ENCODE assay signal across 30 cellular contexts in the genomic region with DNA sequence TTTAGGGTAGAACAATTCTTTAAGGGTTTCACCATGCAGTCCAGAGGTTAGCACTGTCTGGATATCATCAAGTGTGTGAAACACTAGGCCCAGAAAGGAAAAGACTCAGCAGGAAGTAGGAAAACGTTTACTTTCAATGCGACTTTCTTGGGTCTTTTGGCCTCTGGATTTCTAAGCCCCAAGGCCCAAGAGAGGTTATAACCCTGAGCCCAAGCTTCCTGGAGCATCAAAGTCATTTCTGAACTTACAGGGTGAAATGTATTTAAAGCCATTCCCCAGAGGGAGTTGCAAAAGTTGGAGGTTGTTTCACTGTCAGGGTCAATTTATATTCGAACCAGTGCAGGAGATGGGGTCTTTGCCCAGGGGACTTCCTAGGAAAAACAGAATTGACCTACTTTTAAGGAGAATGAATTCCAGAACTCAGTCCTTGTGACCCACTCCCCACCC.
A peak's percentile ranks its signal among the peaks of the same experiment; 100 is the strongest.
DNase-seq lines count a peak whose midpoint lies in the region; ATAC-seq and TF ChIP-seq lines count a peak whose summit lies in the region.
"Had no signal": no experiment of that assay in that cellular context is flagged by ENCODE, and none has a peak within 500 bp of the region (broad histone marks: within the 10 kb centered on the region; RNA-seq: fewer than 3 reads in every experiment).

No MANE protein-coding gene starts in this region.

- no peak overlapping the region for H3K14ac ChIP-seq in trophoblast cell (ENCODE audit: low read length)

- no peak overlapping the region for H3K4ac ChIP-seq in trophoblast cell (ENCODE audit: low read depth, low read length)

- no peak for TF ChIP-seq CTCF in type B pancreatic cell (conservative IDR thresholded peaks at IDR 0.05)

- intact Hi-C loops in Right ventricle myocardium inferior (cut with DNase I) (no loop called here), cardiac septum (cut with DNase I) (no loop called here)

- no peak overlapping the region for H2BK5ac ChIP-seq in trophoblast cell (ENCODE audit: low read depth, low read length, poor library complexity)

- no peak overlapping the region for H4K12ac ChIP-seq in trophoblast cell (ENCODE audit: low read depth, low read length)

- H2AK5ac ChIP-seq in trophoblast cell (ENCODE audit: low read length) = no peak overlapping the region

- no peak overlapping the region for H3K18ac ChIP-seq in trophoblast cell (ENCODE audit: low read length)

- H3K27ac ChIP-seq in trophoblast cell (ENCODE audit: low read depth, low read length) = peak overlapping the region; percentile 17
- H3K27ac ChIP-seq: ascending aorta, gastroesophageal sphincter, spleen, VCaP had no signal

- H3K4me1 Mint-ChIP-seq in type B pancreatic cell (ENCODE audit: unreplicated experiment) = peaks cover 37% of the 10 kb centered on the region
- H3K4me1 Mint-ChIP-seq: CD8-positive, alpha-beta memory T cell had no signal

- no peaks in the 10 kb centered on the region for H3K4me1 ChIP-seq in trophoblast cell (ENCODE audit: control insufficient read depth in 1 of 2, insufficient read depth in 2 of 2, low read length in 2 of 2)
- H3K4me1 ChIP-seq: ascending aorta, gastroesophageal sphincter, spleen had no signal

- peak overlapping the region; percentile 17 for H3K27ac Mint-ChIP-seq in type B pancreatic cell
- H3K27ac Mint-ChIP-seq: activated naive CD8-positive, alpha-beta T cell; CD8-positive, alpha-beta memory T cell; dendritic cell treated with granulocyte-macrophage colony-stimulating factor and Interleukin-4, amounts not matched to agents 40 ng/mL and 50 ng/mL, for 4 days had no signal

- peaks cover 12% of the 10 kb centered on the region for H3K36me3 Mint-ChIP-seq in type B pancreatic cell
- H3K36me3 Mint-ChIP-seq: activated naive CD8-positive, alpha-beta T cell; CD8-positive, alpha-beta memory T cell had no signal

- no peak overlapping the region for H3K4me3 Mint-ChIP-seq in type B pancreatic cell
- H3K4me3 Mint-ChIP-seq: activated naive CD8-positive, alpha-beta T cell; CD8-positive, alpha-beta memory T cell; dendritic cell treated with granulocyte-macrophage colony-stimulating factor and Interleukin-4, amounts not matched to agents 40 ng/mL and 50 ng/mL, for 4 days had no signal

- no peaks in the 10 kb centered on the region for H3K27me3 Mint-ChIP-seq in type B pancreatic cell
- H3K27me3 Mint-ChIP-seq: dendritic cell treated with granulocyte-macrophage colony-stimulating factor and Interleukin-4, amounts not matched to agents 40 ng/mL and 50 ng/mL, for 4 days had no signal

- no peaks in the 10 kb centered on the region for H3K79me2 ChIP-seq in trophoblast cell (ENCODE audit: control insufficient read depth, insufficient read depth, low read length, poor library complexity)

- H3K79me1 ChIP-seq in trophoblast cell (ENCODE audit: low read length) = no peaks in the 10 kb centered on the region

- no peak overlapping the region for H3K4me2 ChIP-seq in trophoblast cell (ENCODE audit: low read length)

- no peaks in the 10 kb centered on the region for H3K27me3 ChIP-seq in trophoblast cell (ENCODE audit: insufficient read depth, low read length)
- H3K27me3 ChIP-seq: ascending aorta, gastroesophageal sphincter, spleen had no signal

- H3K9me3 ChIP-seq in trophoblast cell (ENCODE audit: insufficient read depth, low read depth, low read length) = peaks cover 3% of the 10 kb centered on the region
- H3K9me3 ChIP-seq: ascending aorta had no signal

- H3K9ac ChIP-seq in trophoblast cell (ENCODE audit: low read length) = no peak overlapping the region

- no peak overlapping the region for H3K23ac ChIP-seq in trophoblast cell (ENCODE audit: low read length)

- H2AFZ ChIP-seq in trophoblast cell (ENCODE audit: insufficient read depth, low read length, poor library complexity) = no peak overlapping the region

- no peak overlapping the region for H4K91ac ChIP-seq in trophoblast cell (ENCODE audit: low read depth, low read length)

- no peaks in the 10 kb centered on the region for H3K36me3 ChIP-seq in trophoblast cell (ENCODE audit: control insufficient read depth in 1 of 2, insufficient read depth in 2 of 2, low read length in 2 of 2)
- H3K36me3 ChIP-seq: ascending aorta, gastroesophageal sphincter, spleen had no signal

- peaks cover 13% of the 10 kb centered on the region for H3K9me3 Mint-ChIP-seq in type B pancreatic cell

- no peak overlapping the region for H3K4me3 ChIP-seq in trophoblast cell (ENCODE audit: low read depth, low read length)
- H3K4me3 ChIP-seq: ascending aorta, gastroesophageal sphincter, spleen had no signal

- H2BK120ac ChIP-seq in trophoblast cell (ENCODE audit: insufficient read depth, low read length, poor library complexity) = no peak overlapping the region

- DNase-seq in Right ventricle myocardium inferior (ENCODE audit: missing footprints) = no peak
- no peak for DNase-seq in cardiac septum (ENCODE audit: low spot score)
- DNase-seq in inferior parietal cortex (ENCODE audit: extremely low spot score) = peak; percentile 29
- DNase-seq in trophoblast cell = no peak
- no peak for DNase-seq in type B pancreatic cell (ENCODE audit: extremely low spot score, unreplicated experiment)
- no peak for DNase-seq in GM19238 (ENCODE audit: insufficient read length, low spot score)
- DNase-seq in GM03348 (ENCODE audit: low spot score) = no peak
- DNase-seq: 8988T; activated CD4-positive, alpha-beta T cell treated with anti-CD3 and anti-CD28 coated beads for 4 hours; activated CD8-positive, alpha-beta memory T cell treated with anti-CD3 and anti-CD28 coated beads for 24 hours; activated effector memory CD4-positive, alpha-beta T cell treated with Interleukin-2 at 50 U/mL for 16 hours; CD8-positive, alpha-beta memory T cell; central memory CD4-positive, alpha-beta T cell; DMS153; H7; mammary epithelial cell; NCI-H1105; NCI-H1930; NCI-H524 treated with DMSO at 0.1 percent for 48 hours; NK-92 treated with Interleukin-12 subunit alpha and Interleukin-12 subunit beta, amount 100 ng/mL, for 24 hours; occipital lobe; PC-3; SHP77 treated with DMSO at 0.1 percent for 48 hours; spleen had no signal

- H2BK12ac ChIP-seq in trophoblast cell (ENCODE audit: low read length) = no peak overlapping the region

- no peak overlapping the region for H4K8ac ChIP-seq in trophoblast cell (ENCODE audit: low read depth, low read length)

- ATAC-seq in Right ventricle myocardium inferior (peak; percentile 59), HG02885 (IDR thresholded peaks at IDR 0.05; ENCODE audit: poor library complexity, unreplicated experiment) (no peak)
- ATAC-seq: gastroesophageal sphincter, PC-3 had no signal

- WGBS in trophoblast cell (ENCODE audit: extremely low coverage, insufficient coverage, insufficient read length) = no CpG with 5 or more reads among the region's 3 CpGs
